In the genomic region with DNA sequence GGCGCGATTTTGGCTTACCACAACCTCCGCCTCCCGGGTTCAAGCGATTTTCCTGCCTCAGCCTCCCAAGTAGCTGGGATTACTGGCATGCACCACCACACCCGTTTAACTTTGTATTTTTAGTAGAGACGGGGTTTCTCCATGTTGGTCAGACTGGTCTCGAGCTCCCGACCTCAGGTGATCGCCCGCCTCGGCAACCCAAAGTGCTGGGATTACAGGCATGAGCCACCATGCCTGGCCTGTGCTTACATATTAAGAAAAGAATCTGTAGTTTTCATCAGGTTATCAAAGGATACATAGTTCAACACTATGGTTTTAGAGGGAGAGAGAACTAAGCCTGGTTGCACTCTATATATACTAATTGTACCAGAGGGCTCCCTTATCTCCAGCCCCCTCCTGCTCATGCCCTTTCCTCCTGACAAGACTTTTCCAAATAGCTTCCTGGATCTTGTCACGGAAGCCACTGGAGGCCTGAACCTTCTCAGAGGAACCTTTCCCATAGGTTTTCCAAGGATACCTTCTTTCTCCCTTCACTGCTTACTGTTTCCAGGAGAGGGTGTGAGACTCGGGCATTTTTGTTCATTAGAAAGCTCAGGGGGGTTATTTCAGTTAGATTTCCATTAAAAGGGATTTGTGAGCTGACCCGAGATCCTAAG, we compare ENCODE assay signal across 1 cellular context.
TF ChIP-seq lines count a peak whose summit lies in the region.

No MANE protein-coding gene starts in this region.

TF ChIP-seq in WTC11, 78 proteins besides CTCF, POLR2A, EP300 and RAD21 (continued from another document):
- TF ChIP-seq, protein P1, sequence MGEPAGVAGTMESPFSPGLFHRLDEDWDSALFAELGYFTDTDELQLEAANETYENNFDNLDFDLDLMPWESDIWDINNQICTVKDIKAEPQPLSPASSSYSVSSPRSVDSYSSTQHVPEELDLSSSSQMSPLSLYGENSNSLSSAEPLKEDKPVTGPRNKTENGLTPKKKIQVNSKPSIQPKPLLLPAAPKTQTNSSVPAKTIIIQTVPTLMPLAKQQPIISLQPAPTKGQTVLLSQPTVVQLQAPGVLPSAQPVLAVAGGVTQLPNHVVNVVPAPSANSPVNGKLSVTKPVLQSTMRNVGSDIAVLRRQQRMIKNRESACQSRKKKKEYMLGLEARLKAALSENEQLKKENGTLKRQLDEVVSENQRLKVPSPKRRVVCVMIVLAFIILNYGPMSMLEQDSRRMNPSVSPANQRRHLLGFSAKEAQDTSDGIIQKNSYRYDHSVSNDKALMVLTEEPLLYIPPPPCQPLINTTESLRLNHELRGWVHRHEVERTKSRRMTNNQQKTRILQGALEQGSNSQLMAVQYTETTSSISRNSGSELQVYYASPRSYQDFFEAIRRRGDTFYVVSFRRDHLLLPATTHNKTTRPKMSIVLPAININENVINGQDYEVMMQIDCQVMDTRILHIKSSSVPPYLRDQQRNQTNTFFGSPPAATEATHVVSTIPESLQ (CRISPR knock-in tag; IDR thresholded peaks at IDR 0.05), result no peak
- TF ChIP-seq, protein P2, sequence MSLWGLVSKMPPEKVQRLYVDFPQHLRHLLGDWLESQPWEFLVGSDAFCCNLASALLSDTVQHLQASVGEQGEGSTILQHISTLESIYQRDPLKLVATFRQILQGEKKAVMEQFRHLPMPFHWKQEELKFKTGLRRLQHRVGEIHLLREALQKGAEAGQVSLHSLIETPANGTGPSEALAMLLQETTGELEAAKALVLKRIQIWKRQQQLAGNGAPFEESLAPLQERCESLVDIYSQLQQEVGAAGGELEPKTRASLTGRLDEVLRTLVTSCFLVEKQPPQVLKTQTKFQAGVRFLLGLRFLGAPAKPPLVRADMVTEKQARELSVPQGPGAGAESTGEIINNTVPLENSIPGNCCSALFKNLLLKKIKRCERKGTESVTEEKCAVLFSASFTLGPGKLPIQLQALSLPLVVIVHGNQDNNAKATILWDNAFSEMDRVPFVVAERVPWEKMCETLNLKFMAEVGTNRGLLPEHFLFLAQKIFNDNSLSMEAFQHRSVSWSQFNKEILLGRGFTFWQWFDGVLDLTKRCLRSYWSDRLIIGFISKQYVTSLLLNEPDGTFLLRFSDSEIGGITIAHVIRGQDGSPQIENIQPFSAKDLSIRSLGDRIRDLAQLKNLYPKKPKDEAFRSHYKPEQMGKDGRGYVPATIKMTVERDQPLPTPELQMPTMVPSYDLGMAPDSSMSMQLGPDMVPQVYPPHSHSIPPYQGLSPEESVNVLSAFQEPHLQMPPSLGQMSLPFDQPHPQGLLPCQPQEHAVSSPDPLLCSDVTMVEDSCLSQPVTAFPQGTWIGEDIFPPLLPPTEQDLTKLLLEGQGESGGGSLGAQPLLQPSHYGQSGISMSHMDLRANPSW (CRISPR knock-in tag; conservative IDR thresholded peaks at IDR 0.05; ENCODE audit: low read depth), result no peak
- TF ChIP-seq, protein P3, sequence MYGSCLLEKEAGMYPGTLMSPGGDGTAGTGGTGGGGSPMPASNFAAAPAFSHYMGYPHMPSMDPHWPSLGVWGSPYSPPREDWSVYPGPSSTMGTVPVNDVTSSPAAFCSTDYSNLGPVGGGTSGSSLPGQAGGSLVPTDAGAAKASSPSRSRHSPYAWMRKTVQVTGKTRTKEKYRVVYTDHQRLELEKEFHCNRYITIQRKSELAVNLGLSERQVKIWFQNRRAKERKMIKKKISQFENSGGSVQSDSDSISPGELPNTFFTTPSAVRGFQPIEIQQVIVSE (CRISPR knock-in tag; IDR thresholded peaks at IDR 0.05; ENCODE audit: borderline replicate concordance), result no peak
